9 cellular contexts compared by ENCODE assay signal in the genomic region with DNA sequence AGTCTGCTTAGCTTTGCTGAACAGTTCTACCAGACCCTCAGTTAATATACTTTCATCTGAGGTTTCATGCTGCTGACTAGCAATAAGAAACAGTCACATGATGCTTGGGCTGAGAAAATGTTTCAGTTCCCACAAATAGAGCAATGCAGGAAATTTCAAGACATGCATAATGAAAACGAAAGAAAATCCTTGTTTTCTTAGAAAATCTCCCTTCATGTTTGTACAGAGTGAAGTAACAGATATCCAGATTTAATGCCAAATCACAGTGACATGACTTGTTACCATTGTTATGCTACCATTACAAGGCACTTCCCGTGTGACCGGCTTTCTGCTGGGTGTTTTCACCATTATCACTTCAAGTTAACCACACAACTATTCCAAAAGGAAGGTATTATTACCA.
DNase-seq lines count a peak whose midpoint lies in the region; ATAC-seq, FAIRE-seq and TF ChIP-seq lines count a peak whose summit lies in the region.
"Had no signal": no experiment of that assay in that cellular context is flagged by ENCODE, and none has a peak within 500 bp of the region (broad histone marks: within the 10 kb centered on the region; RNA-seq: fewer than 3 reads in every experiment).

No MANE protein-coding gene starts in this region.

- H3K27me3 ChIP-seq in liver (ENCODE audit: control insufficient read depth in 4 of 4, insufficient read depth in 4 of 4, low read length in 3 of 4) (no peaks in the 10 kb centered on the region), HepG2 (ENCODE audit: control insufficient read depth in 1 of 2, insufficient read depth in 2 of 2, low read length in 2 of 2) (no peaks in the 10 kb centered on the region), aorta (ENCODE audit: control insufficient read depth in 1 of 2, insufficient read depth in 2 of 2, low read length in 1 of 2) (no peaks in the 10 kb centered on the region), ascending aorta (no peaks in the 10 kb centered on the region)
- H3K27me3 ChIP-seq: cardiac muscle cell had no signal

- no peak overlapping the region for H2AFZ ChIP-seq in HepG2 (ENCODE audit: low read length)

- H3K4me1 ChIP-seq in liver (ENCODE audit: control insufficient read depth in 4 of 4, insufficient read depth in 4 of 4, low read length in 3 of 4) (peaks cover 10 to 39% (median 32%) of the 10 kb centered on the region in 4 donors), HepG2 (ENCODE audit: insufficient read depth, low read length) (peaks cover 67% of the 10 kb centered on the region), aorta (ENCODE audit: control insufficient read depth in 1 of 2, insufficient read depth in 2 of 2, low read length in 2 of 2) (peaks cover 2 to 9% of the 10 kb centered on the region in 2 donors), ascending aorta (peaks cover 0 to 17% of the 10 kb centered on the region in 2 donors)

- no peak for ATAC-seq in HepG2
- peak; percentile 45 for ATAC-seq in HG03354 (IDR thresholded peaks at IDR 0.05; ENCODE audit: poor library complexity, severe bottlenecking, unreplicated experiment)
- peak; percentile 37 for ATAC-seq in aorta (ENCODE audit: low FRiP score)

- no peak overlapping the region for H3K9ac ChIP-seq in liver (ENCODE audit: low read depth in 1 of 2, low read length in 2 of 2)
- no peak overlapping the region for H3K9ac ChIP-seq in HepG2 (ENCODE audit: insufficient read depth, low read depth, low read length)

- peaks cover 19% of the 10 kb centered on the region for H3K79me2 ChIP-seq in HepG2 (ENCODE audit: insufficient read depth, low read length)

- no TSS peak for BruUV-seq in HepG2 (replicated peaks; lab: Mats Ljungman, UMichigan)

- CTCF ChIA-PET in HepG2 (lab: Yijun Ruan, JAX; ENCODE audit: low intra/inter-chr PET ratio, low total read pairs) = no interaction called here

- in situ Hi-C loops in HepG2 (cut with HindIII; ENCODE audit: extremely low pct_ligation_motif_present, low pct_unique_long_range_greater_than_20kb) = no loop called here

- POLR2A ChIA-PET in HepG2 (lab: Yijun Ruan, JAX) = no interaction called here

- H3K9me3 ChIP-seq in liver (ENCODE audit: control insufficient read depth in 4 of 4, low read length in 3 of 4) (no peaks in the 10 kb centered on the region), HepG2 (ENCODE audit: low read length) (no peaks in the 10 kb centered on the region), aorta (ENCODE audit: control insufficient read depth, low read length) (peaks cover 2% of the 10 kb centered on the region), ascending aorta (no peaks in the 10 kb centered on the region)

- H4K20me1 ChIP-seq in HepG2 (ENCODE audit: insufficient read depth, low read length) = 0 out of 2 replicates have a peak, but pooled peaks cover 3% of the 10 kb centered on the region

- TF ChIP-seq RAD21 in liver (IDR thresholded peaks at IDR 0.05) (no peak), HepG2 (CRISPR knock-in tag; IDR thresholded peaks at IDR 0.05) (no peak)

- no peak overlapping the region for H3K4me2 ChIP-seq in HepG2 (ENCODE audit: low read depth, low read length)

- no peak for DNase-seq in HepG2 (ENCODE audit: low spot score)
- DNase-seq in fibroblast of pulmonary artery (ENCODE audit: low read depth) = peak; percentile 64
- no peak for DNase-seq in aorta
- no peak for DNase-seq in ascending aorta (ENCODE audit: low spot score in 2 of 2)
- no peak for DNase-seq in AG20443 (ENCODE audit: low spot score)
- DNase-seq in iPS-NIHi7 (ENCODE audit: extremely low spot score) = no peak

- TF ChIP-seq CTCF in liver (IDR thresholded peaks at IDR 0.05; ENCODE audit: low read depth, low read length, missing input control) (no peak), HepG2 (CRISPR knock-in tag; IDR thresholded peaks at IDR 0.05) (no peak), fibroblast of pulmonary artery (IDR thresholded peaks at IDR 0.05; ENCODE audit: low read length, missing control alignments) (no peak), ascending aorta (IDR thresholded peaks at IDR 0.05) (no peak)

- H3K4me3 ChIP-seq in liver (ENCODE audit: low read depth in 1 of 3, low read length in 3 of 3) = no peak overlapping the region
- no peak overlapping the region for H3K4me3 ChIP-seq in HepG2 (replicated peaks in 1 of 3; ENCODE audit: insufficient read depth in 1 of 3, low read depth in 2 of 3, low read length in 3 of 3)
- H3K4me3 ChIP-seq in fibroblast of pulmonary artery (replicated peaks; ENCODE audit: low read depth, low read length) = no peak overlapping the region
- peak overlapping the region in 1 of 2 donors; percentile 10 for H3K4me3 ChIP-seq in aorta (ENCODE audit: low read length in 2 of 2)
- H3K4me3 ChIP-seq in ascending aorta = peak overlapping the region in 1 of 2 donors; percentile 28
- H3K4me3 ChIP-seq: cardiac muscle cell had no signal

- intact Hi-C loops in HepG2 (cut with micrococcal nuclease; ENCODE audit: unreplicated experiment) (loop anchor here (10.0 kb wide), 1 partner anchor 320 kb away; no protein-coding TSS in a partner anchor), aorta (cut with DNase I) (no loop called here), ascending aorta (cut with DNase I) (no loop called here)

- no peak for TF ChIP-seq POLR2A in HepG2 (IDR thresholded peaks at IDR 0.05; ENCODE audit: insufficient read depth in 1 of 2, low read depth in 2 of 2, low read length in 2 of 2)

- H3K36me3 ChIP-seq in liver (ENCODE audit: control insufficient read depth in 4 of 4, insufficient read depth in 3 of 4, low read depth in 1 of 4, low read length in 3 of 4) (no peaks in the 10 kb centered on the region), HepG2 (replicated peaks in 1 of 2; ENCODE audit: control insufficient read depth in 1 of 2, insufficient read depth in 2 of 2, low read length in 2 of 2) (no peaks in the 10 kb centered on the region), aorta (ENCODE audit: control insufficient read depth in 1 of 2, insufficient read depth in 2 of 2, low read length in 1 of 2) (no peaks in the 10 kb centered on the region), ascending aorta (no peaks in the 10 kb centered on the region)
- H3K36me3 ChIP-seq: cardiac muscle cell had no signal

- H3K27ac ChIP-seq in liver (ENCODE audit: low read depth in 1 of 2, low read length in 2 of 2) = peak overlapping the region; percentile 39 to 69
- no peak overlapping the region for H3K27ac ChIP-seq in HepG2 (ENCODE audit: extremely low read length, insufficient read depth, low read length)
- H3K27ac ChIP-seq in aorta (ENCODE audit: low read depth in 1 of 2, low read length in 2 of 2) = peak overlapping the region in 1 of 2 donors; percentile 43
- H3K27ac ChIP-seq in ascending aorta = peak overlapping the region in 1 of 2 donors; percentile 29
- H3K27ac ChIP-seq: cardiac muscle cell had no signal

- FAIRE-seq in HepG2 (lab: Jason Lieb, UNC) = no peak

- TF ChIP-seq EP300 in HepG2 (IDR thresholded peaks at IDR 0.05; ENCODE audit: low read depth in 2 of 2, low read length in 2 of 2) (no peak), HepG2 (CRISPR knock-in tag; IDR thresholded peaks at IDR 0.05; ENCODE audit: borderline replicate concordance) (no peak)

- WGBS in liver = 33% methylated on average over 3 of the region's 3 CpGs
- WGBS in HepG2 (ENCODE audit: low lambda C conversion rate) = 92% methylated on average over 3 of the region's 3 CpGs
- 2 to 3% methylated on average over 3 of the region's 3 CpGs for WGBS in aorta, 2 donors

TF ChIP-seq in liver, 16 proteins besides CTCF, POLR2A, EP300 and RAD21:
- TF ChIP-seq, protein P1, sequence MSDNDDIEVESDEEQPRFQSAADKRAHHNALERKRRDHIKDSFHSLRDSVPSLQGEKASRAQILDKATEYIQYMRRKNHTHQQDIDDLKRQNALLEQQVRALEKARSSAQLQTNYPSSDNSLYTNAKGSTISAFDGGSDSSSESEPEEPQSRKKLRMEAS (IDR thresholded peaks at IDR 0.05) = no peak
- peak; percentile 31 for TF ChIP-seq YY1 (IDR thresholded peaks at IDR 0.05)
- peak; percentile 6 for TF ChIP-seq SP1 (IDR thresholded peaks at IDR 0.05)

TF ChIP-seq in HepG2, 621 proteins besides CTCF, POLR2A, EP300 and RAD21:
- TF ChIP-seq ZNF484 (CRISPR knock-in tag; IDR thresholded peaks at IDR 0.05; ENCODE audit: borderline replicate concordance, low read depth) = no peak
TF ChIP-seq in HepG2: peak in this region for 0.
